In the genomic region with DNA sequence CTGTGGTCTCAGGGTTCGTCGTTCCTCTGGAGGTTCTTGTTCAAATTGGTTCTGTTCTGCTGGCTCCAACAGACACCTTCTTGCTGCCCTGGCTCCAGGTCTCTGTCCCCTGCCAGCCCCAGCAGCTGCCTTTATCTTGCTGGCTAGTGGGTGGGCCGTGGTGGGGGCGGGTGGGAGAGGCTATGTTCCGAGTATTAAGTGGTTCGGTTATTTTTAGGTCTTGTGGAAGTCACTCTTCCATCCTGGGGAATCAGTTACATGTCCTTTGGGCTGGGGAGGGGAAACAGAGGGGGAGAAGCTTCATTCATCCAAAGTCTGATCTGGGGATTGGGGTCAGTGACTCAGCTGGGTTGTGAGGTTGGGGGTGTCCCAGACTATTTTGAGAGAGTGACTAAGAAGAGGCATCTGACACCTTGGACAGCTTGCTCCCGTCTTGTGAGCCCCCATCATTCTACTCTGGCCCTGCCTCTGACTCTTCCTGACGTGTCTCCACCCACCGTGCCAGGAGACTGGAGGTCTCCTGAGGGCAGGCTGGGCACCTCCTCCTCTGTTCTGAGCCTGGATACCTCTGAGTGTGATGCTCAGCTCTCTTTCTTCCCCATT, we compare ENCODE assay signal across 14 cellular contexts. TPM values are rescaled to one million over a fixed set of nuclear protein-coding genes. Genes with fewer than 3 reads are reported as not detected.
DNase-seq lines count a peak whose midpoint lies in the region; ATAC-seq and TF ChIP-seq lines count a peak whose summit lies in the region.
"Had no signal": no experiment of that assay in that cellular context is flagged by ENCODE, and none has a peak within 500 bp of the region (broad histone marks: within the 10 kb centered on the region; RNA-seq: fewer than 3 reads in every experiment).

Gene XIRP1, minus strand, starts transcription at position 106 of the 603 bp plus-strand sequence. CDS start 3,150 bp downstream, outside the sequence.

- peak within 1 kb of the TSS; percentile 29 to 72 for H3K27ac Mint-ChIP-seq in effector memory CD8-positive, alpha-beta T cell
- peak within 1 kb of the TSS; percentile 79 for H3K27ac Mint-ChIP-seq in progenitor cell of endocrine pancreas
- no peak within 1 kb of the TSS for H3K27ac Mint-ChIP-seq in mesothelial cell of epicardium

- peak; percentile 10 for DNase-seq in Daoy (ENCODE audit: low read depth)
- DNase-seq in effector memory CD8-positive, alpha-beta T cell = no peak
- no peak for DNase-seq in progenitor cell of endocrine pancreas (ENCODE audit: low spot score, unreplicated experiment)
- no peak for DNase-seq in mesothelial cell of epicardium (ENCODE audit: low spot score in 2 of 2, unreplicated experiment in 2 of 2)
- no peak for DNase-seq in HAP-1 (ENCODE audit: low spot score in 2 of 2)
- no peak for DNase-seq in DMS 273 treated with DMSO at 0.1 percent for 48 hours (lab: John Stamatoyannopoulos, UW)
- DNase-seq: NCI-H1417, NCI-H524 treated with DMSO at 0.1 percent for 48 hours, SIG-M5, small intestine had no signal

- H3K36me3 ChIP-seq in HAP-1 (replicated peaks) = no peaks in the 10 kb centered on the region
- H3K36me3 ChIP-seq: suprapubic skin had no signal

- TF ChIP-seq CTCF in progenitor cell of endocrine pancreas (IDR thresholded peaks at IDR 0.05; ENCODE audit: unreplicated experiment) = no peak
- TF ChIP-seq CTCF in mesothelial cell of epicardium (IDR thresholded peaks at IDR 0.05; ENCODE audit: unreplicated experiment) = no peak

- H3K27me3 Mint-ChIP-seq in effector memory CD8-positive, alpha-beta T cell = peaks cover 0 to 9% of the 10 kb centered on the region in 2 donors
- H3K27me3 Mint-ChIP-seq in progenitor cell of endocrine pancreas (peaks cover 10% of the 10 kb centered on the region), mesothelial cell of epicardium (ENCODE audit: low read depth) (no peaks in the 10 kb centered on the region)

- in situ Hi-C loops in HAP-1 (cut with MboI; ENCODE audit: low sequenced_read_pairs) = no loop called here

- H3K27me3 ChIP-seq in HAP-1 (ENCODE audit: low read depth) = 0 out of 2 replicates have a peak, but pooled peaks cover 3% of the 10 kb centered on the region
- H3K27me3 ChIP-seq: suprapubic skin had no signal

- peak; percentile 64 for ATAC-seq in HG03442 (IDR thresholded peaks at IDR 0.05; ENCODE audit: unreplicated experiment)
- ATAC-seq in effector memory CD8-positive, alpha-beta T cell (replicated peaks) = no peak
- ATAC-seq in SK-N-SH treated with all-trans-retinoic acid at 6 μM for 48 hours = no peak

- peaks cover 2% of the 10 kb centered on the region for H3K36me3 Mint-ChIP-seq in effector memory CD8-positive, alpha-beta T cell (ENCODE audit: insufficient read depth)
- no peaks in the 10 kb centered on the region for H3K36me3 Mint-ChIP-seq in progenitor cell of endocrine pancreas (ENCODE audit: insufficient read depth)
- H3K36me3 Mint-ChIP-seq in mesothelial cell of epicardium = no peaks in the 10 kb centered on the region
- H3K36me3 Mint-ChIP-seq: brain had no signal

- H3K4me1 Mint-ChIP-seq in effector memory CD8-positive, alpha-beta T cell (ENCODE audit: low read depth in 2 of 2) = peaks cover 8 to 11% of the 10 kb centered on the region in 2 donors
- H3K4me1 Mint-ChIP-seq in progenitor cell of endocrine pancreas (ENCODE audit: low read depth) (peaks cover 11% of the 10 kb centered on the region), mesothelial cell of epicardium (peaks cover 4% of the 10 kb centered on the region)

- H3K9me3 Mint-ChIP-seq in effector memory CD8-positive, alpha-beta T cell = no peaks in the 10 kb centered on the region
- no peaks in the 10 kb centered on the region for H3K9me3 Mint-ChIP-seq in progenitor cell of endocrine pancreas (ENCODE audit: low read depth)
- H3K9me3 Mint-ChIP-seq in mesothelial cell of epicardium = no peaks in the 10 kb centered on the region

- H3K4me3 ChIP-seq in HAP-1 = no peak within 1 kb of the TSS
- H3K4me3 ChIP-seq: suprapubic skin had no signal

- no peaks in the 10 kb centered on the region for H3K4me1 ChIP-seq in HAP-1

- no peak within 1 kb of the TSS for H3K4me3 Mint-ChIP-seq in effector memory CD8-positive, alpha-beta T cell
- H3K4me3 Mint-ChIP-seq in progenitor cell of endocrine pancreas (ENCODE audit: low read depth) (no peak within 1 kb of the TSS), mesothelial cell of epicardium (no peak within 1 kb of the TSS)

- no peaks in the 10 kb centered on the region for H3K9me3 ChIP-seq in HAP-1
- H3K9me3 ChIP-seq: suprapubic skin had no signal

TF ChIP-seq in SK-N-SH treated with all-trans-retinoic acid at 6 μM for 48 hours, 23 proteins besides CTCF, POLR2A, EP300 and RAD21:
- TF ChIP-seq ESRRG (CRISPR knock-in tag; IDR thresholded peaks at IDR 0.05) (no peak), TCF4 (CRISPR knock-in tag; IDR thresholded peaks at IDR 0.05; ENCODE audit: borderline replicate concordance) (no peak), ZFP30 (CRISPR knock-in tag; IDR thresholded peaks at IDR 0.05) (no peak), ZNF70 (CRISPR knock-in tag; IDR thresholded peaks at IDR 0.05) (no peak), BACH2 (CRISPR knock-in tag; IDR thresholded peaks at IDR 0.05; ENCODE audit: borderline replicate concordance) (no peak), RARB (CRISPR knock-in tag; IDR thresholded peaks at IDR 0.05) (no peak), ZNF565 (CRISPR knock-in tag; conservative IDR thresholded peaks at IDR 0.05; ENCODE audit: low read depth) (no peak), CSRNP3 (CRISPR knock-in tag; IDR thresholded peaks at IDR 0.05) (no peak), GLIS3 (CRISPR knock-in tag; IDR thresholded peaks at IDR 0.05) (no peak), TOX (CRISPR knock-in tag; IDR thresholded peaks at IDR 0.05; ENCODE audit: borderline replicate concordance) (no peak), ARNTL (CRISPR knock-in tag; IDR thresholded peaks at IDR 0.05; ENCODE audit: borderline replicate concordance, low read depth) (no peak), ZC3H10 (CRISPR knock-in tag; IDR thresholded peaks at IDR 0.05) (no peak), POU6F1 (CRISPR knock-in tag; IDR thresholded peaks at IDR 0.05; ENCODE audit: borderline replicate concordance, low read depth) (no peak), PPARA (CRISPR knock-in tag; IDR thresholded peaks at IDR 0.05; ENCODE audit: borderline replicate concordance) (no peak), SNAI2 (CRISPR knock-in tag; IDR thresholded peaks at IDR 0.05) (no peak), ZFP3 (CRISPR knock-in tag; IDR thresholded peaks at IDR 0.05) (no peak), ISL1 (CRISPR knock-in tag; IDR thresholded peaks at IDR 0.05) (no peak), CREB5 (CRISPR knock-in tag; IDR thresholded peaks at IDR 0.05; ENCODE audit: low read depth) (no peak)

RNA-seq across cellular contexts. Expression of gene XIRP1, which starts in this region (rescaled TPM):
- not detected in 2 replicates for total RNA-seq in Daoy (2014; rRNA removed; shearing (Covaris generic))
- total RNA-seq in progenitor cell of endocrine pancreas (0.16 TPM in 1 of 2 replicates, not detected in the other), mesothelial cell of epicardium (not detected in 3 replicates)
- total RNA-seq: suprapubic skin had no signal

Comparison
In these comparisons a context has a peak if more than half of its experiments do, and no peak if none do; other contexts are left out.
1. Peak in DNase-seq in Daoy; RNA of the gene not detected or under 1 TPM.